In the genomic region with DNA sequence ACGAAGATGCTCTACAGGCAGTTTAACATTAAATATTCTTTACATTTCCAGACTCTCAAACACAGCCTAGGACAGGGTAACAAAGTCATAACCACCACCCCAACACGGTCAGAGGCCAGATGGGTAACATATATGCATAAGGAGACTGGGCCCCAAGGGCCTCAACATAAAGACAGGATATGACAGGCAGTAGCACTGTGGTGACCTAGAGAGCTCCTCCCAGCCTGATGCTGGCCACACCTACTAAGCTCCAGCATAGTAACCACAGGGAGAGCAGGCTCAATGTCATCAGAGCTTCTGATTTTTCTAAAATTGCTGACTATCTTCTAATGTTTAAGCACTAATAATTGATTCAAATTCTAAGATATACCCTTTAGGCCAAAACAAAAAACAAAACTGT, we compare ENCODE assay signal across 9 cellular contexts. TPM values are rescaled to one million over a fixed set of nuclear protein-coding genes. Genes with fewer than 3 reads are reported as not detected.
A peak's percentile ranks its signal among the peaks of the same experiment; 100 is the strongest.
DNase-seq lines count a peak whose midpoint lies in the region; ATAC-seq and TF ChIP-seq lines count a peak whose summit lies in the region.
"Had no signal": no experiment of that assay in that cellular context is flagged by ENCODE, and none has a peak within 500 bp of the region (broad histone marks: within the 10 kb centered on the region; RNA-seq: fewer than 3 reads in every experiment).

No MANE protein-coding gene starts in this region.

- no peak for TF ChIP-seq CTCF in type B pancreatic cell (conservative IDR thresholded peaks at IDR 0.05)

- peak; percentile 63 for DNase-seq in activated CD4-positive, alpha-beta T cell treated with anti-CD3 and anti-CD28 coated beads for 36 hours
- no peak for DNase-seq in activated CD4-positive, alpha-beta T cell treated with anti-CD3 and anti-CD28 coated beads for 4 hours
- DNase-seq in T-cell (peak in 21 of 34 experiments; percentile 2 to 20 (median 6)), type B pancreatic cell (ENCODE audit: extremely low spot score, unreplicated experiment) (no peak), SKM-1 (lab: John Stamatoyannopoulos, UW; ENCODE audit: unreplicated experiment) (no peak)
- DNase-seq in stimulated activated CD4-positive, alpha-beta T cell treated with anti-CD3 and anti-CD28 coated beads, TNF-alpha, amount 100 ng/mL, for 48 hours (ENCODE audit: low read depth in 3 of 3), result peak; percentile 1 to 8 (median 6)
- no peak for DNase-seq in effector memory CD4-positive, alpha-beta T cell

- H3K27me3 ChIP-seq in effector memory CD4-positive, alpha-beta T cell (replicated peaks; ENCODE audit: control insufficient read depth, insufficient read depth, low read length, poor library complexity, severe bottlenecking), result no peaks in the 10 kb centered on the region

- H3K36me3 ChIP-seq in effector memory CD4-positive, alpha-beta T cell (ENCODE audit: control insufficient read depth, insufficient read depth, low read length), result no peaks in the 10 kb centered on the region

- H3K9me3 ChIP-seq in effector memory CD4-positive, alpha-beta T cell (ENCODE audit: control insufficient read depth, low read length), result no peaks in the 10 kb centered on the region

- H3K27ac ChIP-seq in effector memory CD4-positive, alpha-beta T cell (ENCODE audit: insufficient read depth, low read length, poor library complexity, severe bottlenecking), result no peak overlapping the region

- intact Hi-C loops in activated CD4-positive, alpha-beta T cell treated with anti-CD3 and anti-CD28 coated beads for 36 hours (cut with DNase I, micrococcal nuclease), result loop anchor here in 1 of 2 experiments (10.0 kb wide), 2 partner anchors 774 to 804 kb away; no protein-coding TSS in a partner anchor

- POLR2A ChIA-PET in activated CD4-positive, alpha-beta T cell treated with anti-CD3 and anti-CD28 coated beads for 36 hours (lab: Charles Lee), result no interaction called here
- POLR2A ChIA-PET in T-cell (lab: Charles Lee), result no interaction called here

- peaks cover 3% of the 10 kb centered on the region for H3K4me1 Mint-ChIP-seq in activated CD4-positive, alpha-beta T cell treated with anti-CD3 and anti-CD28 coated beads for 36 hours
- peaks cover 0 to 8% (median 4%) of the 10 kb centered on the region in 3 donors for H3K4me1 Mint-ChIP-seq in T-cell
- peaks cover 12% of the 10 kb centered on the region for H3K4me1 Mint-ChIP-seq in type B pancreatic cell (ENCODE audit: unreplicated experiment)

- no peak overlapping the region for H3K4me3 ChIP-seq in effector memory CD4-positive, alpha-beta T cell (ENCODE audit: insufficient read depth, low read depth, low read length, poor library complexity, severe bottlenecking)
- H3K4me3 ChIP-seq: lung had no signal

- peak; percentile 100 for ATAC-seq in activated CD4-positive, alpha-beta T cell treated with anti-CD3 and anti-CD28 coated beads for 36 hours
- ATAC-seq in HG02870 (IDR thresholded peaks at IDR 0.05; ENCODE audit: unreplicated experiment) (peak; percentile 71), T-cell (replicated peaks in 1 of 4) (peak; percentile 60 to 79 (median 76))

- H3K27ac Mint-ChIP-seq in activated CD4-positive, alpha-beta T cell treated with anti-CD3 and anti-CD28 coated beads for 36 hours, result no peak overlapping the region
- H3K27ac Mint-ChIP-seq in T-cell, result no peak overlapping the region
- H3K27ac Mint-ChIP-seq in type B pancreatic cell, result no peak overlapping the region

- no peaks in the 10 kb centered on the region for H3K9me3 Mint-ChIP-seq in activated CD4-positive, alpha-beta T cell treated with anti-CD3 and anti-CD28 coated beads for 36 hours (ENCODE audit: low read depth)
- H3K9me3 Mint-ChIP-seq in T-cell, result no peaks in the 10 kb centered on the region
- H3K9me3 Mint-ChIP-seq in type B pancreatic cell, result no peaks in the 10 kb centered on the region

- H3K4me1 ChIP-seq in effector memory CD4-positive, alpha-beta T cell (ENCODE audit: control insufficient read depth, insufficient read depth, low read length, poor library complexity, severe bottlenecking), result no peaks in the 10 kb centered on the region

- H3K27me3 Mint-ChIP-seq in activated CD4-positive, alpha-beta T cell treated with anti-CD3 and anti-CD28 coated beads for 36 hours, result no peaks in the 10 kb centered on the region
- H3K27me3 Mint-ChIP-seq in T-cell (no peaks in the 10 kb centered on the region), type B pancreatic cell (no peaks in the 10 kb centered on the region)

- no peaks in the 10 kb centered on the region for H3K36me3 Mint-ChIP-seq in activated CD4-positive, alpha-beta T cell treated with anti-CD3 and anti-CD28 coated beads for 36 hours (ENCODE audit: low read depth)
- H3K36me3 Mint-ChIP-seq in T-cell (no peaks in the 10 kb centered on the region), type B pancreatic cell (no peaks in the 10 kb centered on the region)

- CTCF ChIA-PET in activated CD4-positive, alpha-beta T cell treated with anti-CD3 and anti-CD28 coated beads for 36 hours (lab: Charles Lee), result no interaction called here
- CTCF ChIA-PET in T-cell (lab: Charles Lee), result interaction anchor here in 1 of 2 donors (0.6 kb wide), 1 partner anchor 63 kb away, joined by 3 read pairs; no protein-coding TSS in a partner anchor

- no peak overlapping the region for H3K4me3 Mint-ChIP-seq in activated CD4-positive, alpha-beta T cell treated with anti-CD3 and anti-CD28 coated beads for 36 hours
- no peak overlapping the region for H3K4me3 Mint-ChIP-seq in T-cell
- H3K4me3 Mint-ChIP-seq in type B pancreatic cell, result no peak overlapping the region

RNA-seq across cellular contexts. Expression of a gene that starts 21.7 kb away (rescaled TPM):
- total RNA-seq in activated CD4-positive, alpha-beta T cell treated with anti-CD3 and anti-CD28 coated beads for 36 hours, result not detected
- total RNA-seq in T-cell, result not detected
- 0.53 and 1.3 TPM in 2 replicates for total RNA-seq in type B pancreatic cell (ENCODE audit: low replicate concordance)
- total RNA-seq: lung had no signal

Comparison
In these comparisons a context has a peak if more than half of its experiments do, and no peak if none do; other contexts are left out.
1. DNase-seq: peak in activated CD4-positive, alpha-beta T cell treated with anti-CD3 and anti-CD28 coated beads for 36 hours (single experiment), T-cell (21 of 34) and stimulated activated CD4-positive, alpha-beta T cell treated with anti-CD3 and anti-CD28 coated beads, TNF-alpha, amount 100 ng/mL, for 48 hours (3 of 3); none in activated CD4-positive, alpha-beta T cell treated with anti-CD3 and anti-CD28 coated beads for 4 hours (0 of 2), effector memory CD4-positive, alpha-beta T cell (0 of 3), type B pancreatic cell (single experiment) and SKM-1 (single experiment).
2. Peak in every context shown above with its lines, with median percentiles within 50 percentile points of each other: ATAC-seq.